In genomic region chr12:12799163-12799920, GRCh38 we compare ENCODE assay signal across 26 cellular contexts.
"Had no signal": no experiment of that assay in that cellular context is flagged by ENCODE, and none has a peak within 500 bp of the region (broad histone marks: within the 10 kb centered on the region; RNA-seq: fewer than 3 reads in every experiment).

No MANE protein-coding gene starts in this region.

- H3K9me3 ChIP-seq: gastroesophageal sphincter, right atrium auricular region, tibial nerve had no signal

- H3K27me3 ChIP-seq: gastroesophageal sphincter, right atrium auricular region, tibial nerve had no signal

- H3K27me3 Mint-ChIP-seq: activated naive CD4-positive, alpha-beta T cell treated with anti-CD3 and anti-CD28 coated beads, Interleukin-2, amount 10 ng/mL, durations not matched to agents 7 days and 5 days; activated T-cell treated with anti-CD3 and anti-CD28 coated beads, Interleukin-2, amount 50 U/mL, for 24 hours; dendritic cell treated with granulocyte-macrophage colony-stimulating factor and Interleukin-4, amounts not matched to agents 40 ng/mL and 50 ng/mL, for 4 days; naive thymus-derived CD8-positive, alpha-beta T cell; T-helper 17 cell had no signal

- ATAC-seq: activated CD4-positive, CD25-positive, alpha-beta regulatory T cell treated with anti-CD3 and anti-CD28 coated beads, Interleukin-2, amount 50 U/mL, for 24 hours; gastroesophageal sphincter; naive thymus-derived CD8-positive, alpha-beta T cell; T-helper 17 cell had no signal

- DNase-seq: activated CD4-positive, alpha-beta T cell treated with anti-CD3 and anti-CD28 coated beads for 48 hours; activated CD4-positive, alpha-beta T cell treated with anti-CD3 and anti-CD28 coated beads, Interleukin-2, amount 50 U/mL, for 48 hours; activated CD8-positive, alpha-beta memory T cell treated with anti-CD3 and anti-CD28 coated beads, Interleukin-2, amount 50 U/mL, for 4 hours; activated gamma-delta T cell; activated naive CD4-positive, alpha-beta T cell treated with anti-CD3 and anti-CD28 coated beads, Interleukin-2, amount 10 ng/mL, durations not matched to agents 7 days and 5 days; activated naive CD8-positive, alpha-beta T cell treated with anti-CD3 and anti-CD28 coated beads, Interleukin-2, amount 10 ng/mL, durations not matched to agents 7 days and 5 days; activated T-cell treated with anti-CD3 and anti-CD28 coated beads, Interleukin-2, amount 50 U/mL, for 24 hours; amygdala; central memory CD4-positive, alpha-beta T cell; effector CD8-positive, alpha-beta T cell; hippocampal formation; immature natural killer cell; kidney; left colon; naive thymus-derived CD8-positive, alpha-beta T cell; stimulated activated CD4-positive, alpha-beta T cell treated with anti-CD3 and anti-CD28 coated beads, Interleukin-2, amount 100 ng/mL, for 24 hours; stimulated activated naive CD4-positive, alpha-beta T cell; T-helper 17 cell; T1000; WERI-Rb-1 had no signal

- H3K4me3 Mint-ChIP-seq: activated naive CD4-positive, alpha-beta T cell treated with anti-CD3 and anti-CD28 coated beads, Interleukin-2, amount 10 ng/mL, durations not matched to agents 7 days and 5 days; activated naive CD8-positive, alpha-beta T cell treated with anti-CD3 and anti-CD28 coated beads, Interleukin-2, amount 10 ng/mL, durations not matched to agents 7 days and 5 days; activated T-cell treated with anti-CD3 and anti-CD28 coated beads, Interleukin-2, amount 50 U/mL, for 24 hours; dendritic cell treated with granulocyte-macrophage colony-stimulating factor and Interleukin-4, amounts not matched to agents 40 ng/mL and 50 ng/mL, for 4 days; immature natural killer cell; T-helper 17 cell had no signal

- H3K27ac Mint-ChIP-seq: activated naive CD4-positive, alpha-beta T cell treated with anti-CD3 and anti-CD28 coated beads, Interleukin-2, amount 10 ng/mL, durations not matched to agents 7 days and 5 days; activated naive CD8-positive, alpha-beta T cell treated with anti-CD3 and anti-CD28 coated beads, Interleukin-2, amount 10 ng/mL, durations not matched to agents 7 days and 5 days; activated T-cell treated with anti-CD3 and anti-CD28 coated beads, Interleukin-2, amount 50 U/mL, for 24 hours; immature natural killer cell; T-helper 17 cell had no signal

- FAIRE-seq: kidney had no signal

- H3K4me3 ChIP-seq: gastroesophageal sphincter, right atrium auricular region, smooth muscle cell, tibial nerve had no signal

- H3K36me3 ChIP-seq: gastroesophageal sphincter, right atrium auricular region, tibial nerve, WERI-Rb-1 had no signal

- H3K36me3 Mint-ChIP-seq: naive thymus-derived CD8-positive, alpha-beta T cell had no signal

- H3K27ac ChIP-seq: gastroesophageal sphincter, right atrium auricular region, tibial nerve, WERI-Rb-1 had no signal

- H3K9me3 Mint-ChIP-seq: activated T-cell treated with anti-CD3 and anti-CD28 coated beads, Interleukin-2, amount 50 U/mL, for 24 hours; dendritic cell treated with granulocyte-macrophage colony-stimulating factor and Interleukin-4, amounts not matched to agents 40 ng/mL and 50 ng/mL, for 4 days; immature natural killer cell; naive thymus-derived CD8-positive, alpha-beta T cell had no signal

- H3K4me2 ChIP-seq: smooth muscle cell had no signal

- H3K4me1 Mint-ChIP-seq: immature natural killer cell had no signal
